In the genomic region with DNA sequence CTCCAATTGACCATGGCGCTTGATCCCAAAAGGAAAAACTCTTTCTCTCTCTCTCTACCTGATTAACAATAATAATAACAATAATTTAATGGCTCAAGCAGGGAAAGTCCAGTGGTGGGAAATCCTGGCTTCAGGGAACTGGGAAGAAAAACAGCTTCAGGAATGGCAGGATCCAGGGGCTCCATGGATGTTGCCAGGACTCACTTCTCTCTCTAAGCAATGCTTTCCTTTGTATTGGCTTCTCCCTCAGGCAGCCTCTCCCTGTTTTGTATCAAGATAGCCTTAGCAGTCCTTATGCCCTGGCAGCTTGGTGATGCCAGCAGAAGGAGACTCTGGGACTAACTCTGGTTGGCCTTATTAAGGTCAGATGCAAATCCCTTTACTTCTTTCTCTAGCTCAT, we compare ENCODE assay signal across 18 cellular contexts.
"Had no signal": no experiment of that assay in that cellular context is flagged by ENCODE, and none has a peak within 500 bp of the region (broad histone marks: within the 10 kb centered on the region; RNA-seq: fewer than 3 reads in every experiment).

No MANE protein-coding gene starts in this region.

- H3K4me1 Mint-ChIP-seq: activated naive CD8-positive, alpha-beta T cell treated with anti-CD3 and anti-CD28 coated beads for 36 hours had no signal

- H3K27ac Mint-ChIP-seq: activated CD8-positive, alpha-beta T cell treated with anti-CD3 and anti-CD28 coated beads for 36 hours; activated naive CD8-positive, alpha-beta T cell treated with anti-CD3 and anti-CD28 coated beads for 36 hours; activated T-cell treated with anti-CD3 and anti-CD28 coated beads, Interleukin-2, amount 50 U/mL, for 72 hours; naive thymus-derived CD4-positive, alpha-beta T cell; T-cell had no signal

- DNase-seq: activated CD8-positive, alpha-beta memory T cell treated with anti-CD3 and anti-CD28 coated beads, Interleukin-2, amount 50 U/mL, for 4 hours; activated CD8-positive, alpha-beta T cell treated with anti-CD3 and anti-CD28 coated beads for 36 hours; activated gamma-delta T cell treated with Interleukin-2 at 50 U/mL for 16 hours; activated naive CD8-positive, alpha-beta T cell treated with anti-CD3 and anti-CD28 coated beads for 36 hours; activated T-cell treated with anti-CD3 and anti-CD28 coated beads, Interleukin-2, amount 50 U/mL, for 72 hours; anterior cingulate cortex; gastrocnemius medialis; hippocampal formation; kidney glomerular epithelial cell; lower lobe of right lung; naive thymus-derived CD4-positive, alpha-beta T cell; nucleus accumbens; psoas muscle; stimulated activated CD4-positive, alpha-beta T cell treated with anti-CD3 and anti-CD28 coated beads, Interleukin-2, amount 100 ng/mL, for 48 hours; stimulated activated CD8-positive, alpha-beta memory T cell treated with anti-CD3 and anti-CD28 coated beads, Interleukin-4, amount 100 ng/mL, for 48 hours; stimulated activated naive CD8-positive, alpha-beta T cell treated with anti-CD3 and anti-CD28 coated beads, Interleukin-15, Interleukin-2, amounts not matched to agents 100 U/mL and 50 U/mL, for 24 hours; T-cell had no signal

- H3K4me3 Mint-ChIP-seq: activated CD8-positive, alpha-beta T cell treated with anti-CD3 and anti-CD28 coated beads for 36 hours; activated naive CD8-positive, alpha-beta T cell treated with anti-CD3 and anti-CD28 coated beads for 36 hours; activated T-cell treated with anti-CD3 and anti-CD28 coated beads, Interleukin-2, amount 50 U/mL, for 72 hours; T-cell had no signal

- H3K4me1 ChIP-seq: gastrocnemius medialis, psoas muscle had no signal

- H3K4me3 ChIP-seq: cardiac muscle cell, gastrocnemius medialis, lower lobe of right lung, psoas muscle had no signal

- H3K36me3 Mint-ChIP-seq: activated naive CD8-positive, alpha-beta T cell treated with anti-CD3 and anti-CD28 coated beads for 36 hours had no signal

- H3K27me3 ChIP-seq: cardiac muscle cell, gastrocnemius medialis had no signal

- H3K36me3 ChIP-seq: cardiac muscle cell, gastrocnemius medialis, lower lobe of right lung had no signal

- ATAC-seq: activated CD8-positive, alpha-beta T cell treated with anti-CD3 and anti-CD28 coated beads for 36 hours; activated T-cell treated with anti-CD3 and anti-CD28 coated beads, Interleukin-2, amount 50 U/mL, for 72 hours; gastrocnemius medialis; lower lobe of right lung; naive thymus-derived CD4-positive, alpha-beta T cell; psoas muscle; stimulated activated naive CD8-positive, alpha-beta T cell treated with anti-CD3 and anti-CD28 coated beads, Interleukin-15, Interleukin-2, amounts not matched to agents 100 U/mL and 50 U/mL, for 24 hours; T-cell had no signal

- H3K27ac ChIP-seq: cardiac muscle cell, gastrocnemius medialis, lower lobe of right lung, psoas muscle had no signal

- H3K9me3 ChIP-seq: gastrocnemius medialis had no signal
